In genomic region chr13:111344471-111345191, GRCh38 we compare ENCODE assay signal across 9 cellular contexts. TPM values are rescaled to one million over a fixed set of nuclear protein-coding genes. Genes with fewer than 3 reads are reported as not detected.
DNase-seq lines count a peak whose midpoint lies in the region; ATAC-seq and TF ChIP-seq lines count a peak whose summit lies in the region.
"Had no signal": no experiment of that assay in that cellular context is flagged by ENCODE, and none has a peak within 500 bp of the region (broad histone marks: within the 10 kb centered on the region; RNA-seq: fewer than 3 reads in every experiment).

No MANE protein-coding gene starts in this region.

- TF ChIP-seq CTCF in cardiac fibroblast (IDR thresholded peaks at IDR 0.05; ENCODE audit: low read depth, low read length) (peak; percentile 32), neural crest cell (conservative IDR thresholded peaks at IDR 0.05) (no peak), GM10248 (IDR thresholded peaks at IDR 0.05; ENCODE audit: control extremely low read depth, extremely low read depth, low read depth, missing control alignments) (no peak)

- CTCF ChIA-PET in GM10248 (lab: Yijun Ruan, JAX) = no interaction called here

- H3K9me3 Mint-ChIP-seq in neural crest cell = peaks cover 5% of the 10 kb centered on the region

- ATAC-seq in HG02759 (IDR thresholded peaks at IDR 0.05; ENCODE audit: unreplicated experiment) (no peak), HG03520 (IDR thresholded peaks at IDR 0.05; ENCODE audit: unreplicated experiment) (no peak)

- DNase-seq in EL (peak; percentile 76), NCI-H2029 (lab: John Stamatoyannopoulos, UW) (peak; percentile 97), cardiac fibroblast (ENCODE audit: low read depth in 2 of 2) (peak; percentile 10 to 29), neural crest cell (ENCODE audit: low read depth, low spot score) (peak; percentile 29), GM10248 (ENCODE audit: extremely low spot score) (no peak)
- DNase-seq in stimulated activated CD4-positive, alpha-beta T cell treated with anti-CD3 and anti-CD28 coated beads, Interleukin-1b, Interleukin-23, amount 100 ng/mL, for 48 hours = no peak

- no peaks in the 10 kb centered on the region for H3K27me3 Mint-ChIP-seq in neural crest cell (ENCODE audit: low read depth)
- H3K27me3 Mint-ChIP-seq: dendritic cell treated with granulocyte-macrophage colony-stimulating factor and Interleukin-4, amounts not matched to agents 40 ng/mL and 50 ng/mL, for 4 days had no signal

- H3K4me3 ChIP-seq in cardiac fibroblast (replicated peaks in 1 of 2; ENCODE audit: low read depth in 2 of 2, low read length in 2 of 2) = no peak overlapping the region

- no peaks in the 10 kb centered on the region for H3K4me1 Mint-ChIP-seq in neural crest cell

- H3K27ac Mint-ChIP-seq in neural crest cell (ENCODE audit: unreplicated experiment) = no peak overlapping the region
- H3K27ac Mint-ChIP-seq: dendritic cell treated with granulocyte-macrophage colony-stimulating factor and Interleukin-4, amounts not matched to agents 40 ng/mL and 50 ng/mL, for 4 days had no signal

- peaks cover 2% of the 10 kb centered on the region for H3K36me3 Mint-ChIP-seq in neural crest cell (ENCODE audit: low read depth)

- POLR2A ChIA-PET in GM10248 (lab: Yijun Ruan, JAX) = no interaction called here

- H3K4me3 Mint-ChIP-seq in neural crest cell = no peak overlapping the region
- H3K4me3 Mint-ChIP-seq: dendritic cell treated with granulocyte-macrophage colony-stimulating factor and Interleukin-4, amounts not matched to agents 40 ng/mL and 50 ng/mL, for 4 days had no signal

RNA-seq across cellular contexts. Expression of gene TEX29, which starts 24.2 kb away (rescaled TPM):
- total RNA-seq in neural crest cell = 0.50 TPM in 1 of 2 replicates, not detected in the other

Comparison
In these comparisons a context has a peak if more than half of its experiments do, and no peak if none do; other contexts are left out.
1. DNase-seq: peak in EL (single experiment), NCI-H2029 (single experiment), cardiac fibroblast (2 of 2) and neural crest cell (single experiment); none in GM10248 (single experiment) and stimulated activated CD4-positive, alpha-beta T cell treated with anti-CD3 and anti-CD28 coated beads, Interleukin-1b, Interleukin-23, amount 100 ng/mL, for 48 hours (single experiment).